In genomic region chr3:120767106-120767505, GRCh38 we compare ENCODE assay signal across 19 cellular contexts. TPM values are rescaled to one million over a fixed set of nuclear protein-coding genes. Genes with fewer than 3 reads are reported as not detected.
DNase-seq lines count a peak whose midpoint lies in the region; ATAC-seq and TF ChIP-seq lines count a peak whose summit lies in the region.
"Had no signal": no experiment of that assay in that cellular context is flagged by ENCODE, and none has a peak within 500 bp of the region (broad histone marks: within the 10 kb centered on the region; RNA-seq: fewer than 3 reads in every experiment).

No MANE protein-coding gene starts in this region.

- H3K27me3 ChIP-seq in adipocyte (replicated peaks; ENCODE audit: control insufficient read depth, insufficient read depth, low read length), result no peaks in the 10 kb centered on the region
- H3K27me3 ChIP-seq: dorsolateral prefrontal cortex, neural progenitor cell, uterus had no signal

- H3K4me3 ChIP-seq in adipocyte (ENCODE audit: low read length) (no peak overlapping the region), fibroblast of the aortic adventitia (ENCODE audit: low read depth, low read length) (no peak overlapping the region)
- H3K4me3 ChIP-seq: HAP-1, neural progenitor cell, uterus had no signal

- peaks cover 17% of the 10 kb centered on the region for H3K4me1 ChIP-seq in adipocyte (ENCODE audit: control insufficient read depth, insufficient read depth, low read length)
- H3K4me1 ChIP-seq: neural progenitor cell had no signal

- DNase-seq in NCI-H1105 (lab: John Stamatoyannopoulos, UW), result peak; percentile 6
- no peak for DNase-seq in NCI-H1105 treated with DMSO at 0.1 percent for 48 hours (lab: John Stamatoyannopoulos, UW)
- DNase-seq in adipocyte (ENCODE audit: low read depth), result peak; percentile 32
- DNase-seq in fibroblast of the aortic adventitia (ENCODE audit: low read depth), result peak; percentile 26
- DNase-seq in sciatic nerve (ENCODE audit: low spot score), result no peak
- no peak for DNase-seq in stimulated activated CD4-positive, alpha-beta T cell treated with anti-CD3 and anti-CD28 coated beads, Interleukin-1b, Interleukin-23, amount 100 ng/mL, for 48 hours
- DNase-seq in RPMI8226, result no peak
- DNase-seq: activated CD4-positive, alpha-beta T cell treated with anti-CD3 and anti-CD28 coated beads, Interleukin-2, amount 10 ng/mL, durations not matched to agents 24 days and 14 days; left cardiac atrium; NCI-H1092 treated with DMSO at 0.1 percent for 48 hours; NCI-H2107; NCI-H748 treated with DMSO at 0.1 percent for 48 hours; SIG-M5; T-cell; uterus had no signal

- peaks cover 4% of the 10 kb centered on the region for H3K36me3 ChIP-seq in adipocyte (ENCODE audit: control insufficient read depth, insufficient read depth, low read length, severe bottlenecking)
- H3K36me3 ChIP-seq: HAP-1, neural progenitor cell, uterus had no signal

- ATAC-seq in sciatic nerve (peak; percentile 45), GM19324 (IDR thresholded peaks at IDR 0.05; ENCODE audit: low FRiP score, unreplicated experiment) (no peak)
- ATAC-seq: left cardiac atrium, T-cell had no signal

- H3K9me3 ChIP-seq in adipocyte (ENCODE audit: control insufficient read depth, low read length), result no peaks in the 10 kb centered on the region
- H3K9me3 ChIP-seq: HAP-1, uterus had no signal

- intact Hi-C loops in sciatic nerve (cut with DNase I), result no loop called here

- no peak overlapping the region for H3K9ac ChIP-seq in adipocyte (ENCODE audit: low read length)
- H3K9ac ChIP-seq: neural progenitor cell had no signal

- no peak for TF ChIP-seq CTCF in fibroblast of the aortic adventitia (IDR thresholded peaks at IDR 0.05; ENCODE audit: insufficient read depth, low read length)

RNA-seq across cellular contexts. Expression of gene GTF2E1, which starts 24.6 kb away (rescaled TPM):
- total RNA-seq in fibroblast of the aortic adventitia (ENCODE audit: low replicate concordance) (15.5 and 16.9 TPM in 2 replicates), sciatic nerve (15.0 TPM)

RNA-seq across cellular contexts. Expression of gene RABL3, which starts 24.8 kb away (rescaled TPM):
- total RNA-seq in fibroblast of the aortic adventitia (ENCODE audit: low replicate concordance) (10.0 and 18.3 TPM in 2 replicates), sciatic nerve (27.4 TPM)

Comparison
In these comparisons a context has a peak if more than half of its experiments do, and no peak if none do; other contexts are left out.
1. DNase-seq: peak in NCI-H1105 (single experiment), adipocyte (single experiment) and fibroblast of the aortic adventitia (single experiment); none in NCI-H1105 treated with DMSO at 0.1 percent for 48 hours (single experiment), sciatic nerve (single experiment), stimulated activated CD4-positive, alpha-beta T cell treated with anti-CD3 and anti-CD28 coated beads, Interleukin-1b, Interleukin-23, amount 100 ng/mL, for 48 hours (single experiment) and RPMI8226 (single experiment).